In the genomic region with DNA sequence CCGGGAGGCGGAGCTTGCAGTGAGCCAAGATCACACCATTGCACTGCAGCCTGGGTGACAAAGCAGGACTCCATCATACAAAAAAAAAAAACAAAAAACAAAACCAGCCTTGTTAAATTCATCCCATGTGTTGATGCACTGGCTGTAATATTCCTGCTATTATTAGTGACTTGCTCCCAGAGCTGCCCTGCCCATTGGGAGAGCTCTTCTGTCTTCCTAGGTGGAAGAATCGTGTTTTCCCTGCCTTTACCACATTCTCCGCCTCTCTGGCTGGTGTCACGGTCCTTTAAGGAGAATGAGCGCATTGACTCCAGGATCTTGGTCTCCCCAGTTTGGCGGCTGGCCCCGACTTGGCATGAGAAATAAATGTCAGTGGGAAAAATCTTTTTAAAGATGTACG, we compare ENCODE assay signal across 1 cellular context.
A peak's percentile ranks its signal among the peaks of the same experiment; 100 is the strongest.
TF ChIP-seq lines count a peak whose summit lies in the region.

No MANE protein-coding gene starts in this region.

TF ChIP-seq in HepG2, 621 proteins besides CTCF, POLR2A, EP300 and RAD21:
- TF ChIP-seq, protein P1, sequence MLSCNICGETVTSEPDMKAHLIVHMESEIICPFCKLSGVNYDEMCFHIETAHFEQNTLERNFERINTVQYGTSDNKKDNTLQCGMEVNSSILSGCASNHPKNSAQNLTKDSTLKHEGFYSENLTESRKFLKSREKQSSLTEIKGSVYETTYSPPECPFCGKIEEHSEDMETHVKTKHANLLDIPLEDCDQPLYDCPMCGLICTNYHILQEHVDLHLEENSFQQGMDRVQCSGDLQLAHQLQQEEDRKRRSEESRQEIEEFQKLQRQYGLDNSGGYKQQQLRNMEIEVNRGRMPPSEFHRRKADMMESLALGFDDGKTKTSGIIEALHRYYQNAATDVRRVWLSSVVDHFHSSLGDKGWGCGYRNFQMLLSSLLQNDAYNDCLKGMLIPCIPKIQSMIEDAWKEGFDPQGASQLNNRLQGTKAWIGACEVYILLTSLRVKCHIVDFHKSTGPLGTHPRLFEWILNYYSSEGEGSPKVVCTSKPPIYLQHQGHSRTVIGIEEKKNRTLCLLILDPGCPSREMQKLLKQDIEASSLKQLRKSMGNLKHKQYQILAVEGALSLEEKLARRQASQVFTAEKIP (CRISPR knock-in tag; IDR thresholded peaks at IDR 0.05; ENCODE audit: borderline replicate concordance), result no peak
- TF ChIP-seq ELF4 (CRISPR knock-in tag; IDR thresholded peaks at IDR 0.05; ENCODE audit: borderline replicate concordance), result no peak
- TF ChIP-seq, protein P2, sequence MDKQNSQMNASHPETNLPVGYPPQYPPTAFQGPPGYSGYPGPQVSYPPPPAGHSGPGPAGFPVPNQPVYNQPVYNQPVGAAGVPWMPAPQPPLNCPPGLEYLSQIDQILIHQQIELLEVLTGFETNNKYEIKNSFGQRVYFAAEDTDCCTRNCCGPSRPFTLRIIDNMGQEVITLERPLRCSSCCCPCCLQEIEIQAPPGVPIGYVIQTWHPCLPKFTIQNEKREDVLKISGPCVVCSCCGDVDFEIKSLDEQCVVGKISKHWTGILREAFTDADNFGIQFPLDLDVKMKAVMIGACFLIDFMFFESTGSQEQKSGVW (CRISPR knock-in tag; IDR thresholded peaks at IDR 0.05; ENCODE audit: borderline replicate concordance), result no peak
- TF ChIP-seq ZNF121 (CRISPR knock-in tag; IDR thresholded peaks at IDR 0.05), result no peak
- TF ChIP-seq FOXJ3 (CRISPR knock-in tag; IDR thresholded peaks at IDR 0.05; ENCODE audit: borderline replicate concordance), result no peak
- no peak for TF ChIP-seq ZNF207 (IDR thresholded peaks at IDR 0.05; ENCODE audit: borderline replicate concordance)
- no peak for TF ChIP-seq ZNF713 (CRISPR knock-in tag; IDR thresholded peaks at IDR 0.05)
- TF ChIP-seq, protein P3, sequence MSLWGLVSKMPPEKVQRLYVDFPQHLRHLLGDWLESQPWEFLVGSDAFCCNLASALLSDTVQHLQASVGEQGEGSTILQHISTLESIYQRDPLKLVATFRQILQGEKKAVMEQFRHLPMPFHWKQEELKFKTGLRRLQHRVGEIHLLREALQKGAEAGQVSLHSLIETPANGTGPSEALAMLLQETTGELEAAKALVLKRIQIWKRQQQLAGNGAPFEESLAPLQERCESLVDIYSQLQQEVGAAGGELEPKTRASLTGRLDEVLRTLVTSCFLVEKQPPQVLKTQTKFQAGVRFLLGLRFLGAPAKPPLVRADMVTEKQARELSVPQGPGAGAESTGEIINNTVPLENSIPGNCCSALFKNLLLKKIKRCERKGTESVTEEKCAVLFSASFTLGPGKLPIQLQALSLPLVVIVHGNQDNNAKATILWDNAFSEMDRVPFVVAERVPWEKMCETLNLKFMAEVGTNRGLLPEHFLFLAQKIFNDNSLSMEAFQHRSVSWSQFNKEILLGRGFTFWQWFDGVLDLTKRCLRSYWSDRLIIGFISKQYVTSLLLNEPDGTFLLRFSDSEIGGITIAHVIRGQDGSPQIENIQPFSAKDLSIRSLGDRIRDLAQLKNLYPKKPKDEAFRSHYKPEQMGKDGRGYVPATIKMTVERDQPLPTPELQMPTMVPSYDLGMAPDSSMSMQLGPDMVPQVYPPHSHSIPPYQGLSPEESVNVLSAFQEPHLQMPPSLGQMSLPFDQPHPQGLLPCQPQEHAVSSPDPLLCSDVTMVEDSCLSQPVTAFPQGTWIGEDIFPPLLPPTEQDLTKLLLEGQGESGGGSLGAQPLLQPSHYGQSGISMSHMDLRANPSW (CRISPR knock-in tag; IDR thresholded peaks at IDR 0.05; ENCODE audit: borderline replicate concordance), result no peak
- TF ChIP-seq RARG (CRISPR knock-in tag; IDR thresholded peaks at IDR 0.05; ENCODE audit: low read depth), result no peak
- 0 out of 2 replicates have a peak, but pooled peaks have one; percentile 43 for TF ChIP-seq ZNF670 (CRISPR knock-in tag; IDR thresholded peaks at IDR 0.05; ENCODE audit: borderline replicate concordance)
- TF ChIP-seq ZMYM3 (CRISPR knock-in tag; IDR thresholded peaks at IDR 0.05), result no peak
- no peak for TF ChIP-seq ARID2 (CRISPR knock-in tag; IDR thresholded peaks at IDR 0.05; ENCODE audit: borderline replicate concordance)
- TF ChIP-seq, protein P4, sequence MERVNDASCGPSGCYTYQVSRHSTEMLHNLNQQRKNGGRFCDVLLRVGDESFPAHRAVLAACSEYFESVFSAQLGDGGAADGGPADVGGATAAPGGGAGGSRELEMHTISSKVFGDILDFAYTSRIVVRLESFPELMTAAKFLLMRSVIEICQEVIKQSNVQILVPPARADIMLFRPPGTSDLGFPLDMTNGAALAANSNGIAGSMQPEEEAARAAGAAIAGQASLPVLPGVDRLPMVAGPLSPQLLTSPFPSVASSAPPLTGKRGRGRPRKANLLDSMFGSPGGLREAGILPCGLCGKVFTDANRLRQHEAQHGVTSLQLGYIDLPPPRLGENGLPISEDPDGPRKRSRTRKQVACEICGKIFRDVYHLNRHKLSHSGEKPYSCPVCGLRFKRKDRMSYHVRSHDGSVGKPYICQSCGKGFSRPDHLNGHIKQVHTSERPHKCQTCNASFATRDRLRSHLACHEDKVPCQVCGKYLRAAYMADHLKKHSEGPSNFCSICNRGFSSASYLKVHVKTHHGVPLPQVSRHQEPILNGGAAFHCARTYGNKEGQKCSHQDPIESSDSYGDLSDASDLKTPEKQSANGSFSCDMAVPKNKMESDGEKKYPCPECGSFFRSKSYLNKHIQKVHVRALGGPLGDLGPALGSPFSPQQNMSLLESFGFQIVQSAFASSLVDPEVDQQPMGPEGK (CRISPR knock-in tag; IDR thresholded peaks at IDR 0.05), result 0 out of 2 replicates have a peak, but pooled peaks have one; percentile 6
